Comparison of ENCODE assay signal across 17 cellular contexts in genomic region chr5:58076473-58077257, GRCh38.
DNase-seq lines count a peak whose midpoint lies in the region; ATAC-seq and TF ChIP-seq lines count a peak whose summit lies in the region.
"Had no signal": no experiment of that assay in that cellular context is flagged by ENCODE, and none has a peak within 500 bp of the region (broad histone marks: within the 10 kb centered on the region; RNA-seq: fewer than 3 reads in every experiment).

No MANE protein-coding gene starts in this region.

- 0 out of 2 replicates have a peak overlapping the region, but pooled peaks have one; percentile 38 for H3K4me2 ChIP-seq in PC-3 (ENCODE audit: low read length)

- no peaks in the 10 kb centered on the region for H3K27me3 ChIP-seq in left ventricle myocardium inferior (ENCODE audit: low read depth)
- no peaks in the 10 kb centered on the region for H3K27me3 ChIP-seq in PC-3 (ENCODE audit: low read length)
- H3K27me3 ChIP-seq in psoas muscle (ENCODE audit: insufficient read depth in 3 of 3, low read length in 2 of 3) = no peaks in the 10 kb centered on the region
- H3K27me3 ChIP-seq: MG63 had no signal

- H3K79me2 ChIP-seq in PC-3 (ENCODE audit: low read length) = no peaks in the 10 kb centered on the region

- H3K4me3 ChIP-seq in left ventricle myocardium inferior = no peak overlapping the region
- H3K4me3 ChIP-seq in PC-3 (ENCODE audit: low read length) = no peak overlapping the region
- H3K4me3 ChIP-seq in fibroblast of pulmonary artery (replicated peaks; ENCODE audit: low read depth, low read length) = no peak overlapping the region
- no peak overlapping the region for H3K4me3 ChIP-seq in psoas muscle
- H3K4me3 ChIP-seq: MG63 had no signal

- no peak overlapping the region for H2AFZ ChIP-seq in PC-3 (ENCODE audit: low read length)

- DNase-seq in left ventricle myocardium inferior (no peak), Right ventricle myocardium inferior (ENCODE audit: missing footprints) (no peak), PC-3 (no peak), fibroblast of pulmonary artery (ENCODE audit: low read depth) (peak; percentile 16), T-helper 1 cell (no peak), DMS 273 treated with DMSO at 0.1 percent for 48 hours (lab: John Stamatoyannopoulos, UW) (no peak), DMS153 treated with DMSO at 0.1 percent for 48 hours (lab: John Stamatoyannopoulos, UW; ENCODE audit: unreplicated experiment) (no peak), psoas muscle (no peak)
- DNase-seq: AML-193; Calu3; CD4-positive, alpha-beta T cell; H9; KG1; NCI-H1092 treated with DMSO at 0.1 percent for 48 hours; NCI-H524; SHP77 had no signal

- TF ChIP-seq CTCF in left ventricle myocardium inferior (IDR thresholded peaks at IDR 0.05; ENCODE audit: borderline replicate concordance) = no peak
- no peak for TF ChIP-seq CTCF in PC-3 (conservative IDR thresholded peaks at IDR 0.05; ENCODE audit: low read depth, low read length)
- no peak for TF ChIP-seq CTCF in fibroblast of pulmonary artery (IDR thresholded peaks at IDR 0.05; ENCODE audit: low read length, missing control alignments)
- no peak for TF ChIP-seq CTCF in psoas muscle (IDR thresholded peaks at IDR 0.05)

- no peaks in the 10 kb centered on the region for H3K9me2 ChIP-seq in PC-3 (replicated peaks; ENCODE audit: low read length)

- ATAC-seq in Right ventricle myocardium inferior = no peak
- ATAC-seq in PC-3 = no peak
- no peak for ATAC-seq in psoas muscle

- H3K9ac ChIP-seq in PC-3 (ENCODE audit: low read length) = no peak overlapping the region; the same call in 1 of the 2 replicates

- H3K4me1 ChIP-seq in left ventricle myocardium inferior (peaks cover 79% of the 10 kb centered on the region), PC-3 (ENCODE audit: insufficient read depth, low read length) (peaks cover 34% of the 10 kb centered on the region), psoas muscle (peaks cover 12% of the 10 kb centered on the region)

- intact Hi-C loops in left ventricle myocardium inferior (cut with micrococcal nuclease) (no loop called here), Right ventricle myocardium inferior (cut with DNase I) (loop anchor here (5.0 kb wide), 2 partner anchors 36 to 171 kb away; no protein-coding TSS in a partner anchor), PC-3 (cut with micrococcal nuclease) (no loop called here), psoas muscle (cut with DNase I) (no loop called here)

- CTCF ChIA-PET in PC-3 (lab: Charles Lee) = no interaction called here

- H3K36me3 ChIP-seq in left ventricle myocardium inferior (no peaks in the 10 kb centered on the region), PC-3 (ENCODE audit: low read depth, low read length) (no peaks in the 10 kb centered on the region), psoas muscle (ENCODE audit: insufficient read depth in 1 of 2, low read depth in 1 of 2) (no peaks in the 10 kb centered on the region)
- H3K36me3 ChIP-seq: MG63 had no signal

- no TSS peak for BruUV-seq in PC-3 (replicated peaks; lab: Mats Ljungman, UMichigan)

- H3K27ac ChIP-seq in left ventricle myocardium inferior (replicated peaks) (peak overlapping the region; percentile 88), PC-3 (ENCODE audit: low read length) (peak overlapping the region; percentile 56), psoas muscle (no peak overlapping the region)

- WGBS in psoas muscle, 3 donors = 88 to 92% (median 89%) methylated on average over 7 of the region's 7 CpGs

- no peaks in the 10 kb centered on the region for H4K20me1 ChIP-seq in PC-3 (ENCODE audit: low read length)

- H3K9me3 ChIP-seq in left ventricle myocardium inferior (replicated peaks) (no peaks in the 10 kb centered on the region), PC-3 (ENCODE audit: low read length) (no peaks in the 10 kb centered on the region), psoas muscle (no peaks in the 10 kb centered on the region)
- H3K9me3 ChIP-seq: MG63 had no signal

- POLR2A ChIA-PET in PC-3 (lab: Charles Lee; ENCODE audit: unreplicated experiment) = no interaction called here

- H3F3A ChIP-seq in PC-3 (ENCODE audit: low read length, unreplicated experiment) = no peaks in the 10 kb centered on the region
